Comparison of ENCODE assay signal across 8 cellular contexts in genomic region chr19:18274776-18275356, GRCh38. TPM values are rescaled to one million over a fixed set of nuclear protein-coding genes. Genes with fewer than 3 reads are reported as not detected.
A peak's percentile ranks its signal among the peaks of the same experiment; 100 is the strongest.
DNase-seq lines count a peak whose midpoint lies in the region; ATAC-seq and TF ChIP-seq lines count a peak whose summit lies in the region.

No MANE protein-coding gene starts in this region.

- H3K27ac ChIP-seq in psoas muscle, result peak overlapping the region; percentile 88

- H3K9me3 ChIP-seq in psoas muscle, result no peaks in the 10 kb centered on the region

- DNase-seq in AG08395 (ENCODE audit: low spot score) (peak; percentile 92), HUDEP-2 (lab: John Stamatoyannopoulos, UW; ENCODE audit: unreplicated experiment in 76 of 76) (peak in 69 of 76 experiments; percentile 19 to 89 (median 67)), Right ventricle myocardium inferior (ENCODE audit: missing footprints) (peak; percentile 92), psoas muscle (peak; percentile 90 to 95), NCI-H2081 treated with DMSO at 0.1 percent for 48 hours (lab: John Stamatoyannopoulos, UW) (no peak)

- H3K27me3 Mint-ChIP-seq in activated naive CD8-positive, alpha-beta T cell, result no peaks in the 10 kb centered on the region

- H3K9me3 Mint-ChIP-seq in activated naive CD8-positive, alpha-beta T cell (ENCODE audit: low read depth), result no peaks in the 10 kb centered on the region

- ATAC-seq in Right ventricle myocardium inferior (peak; percentile 85), psoas muscle (peak; percentile 86 to 91 (median 88)), GM19395 (IDR thresholded peaks at IDR 0.05; ENCODE audit: unreplicated experiment) (no peak), HG02642 (IDR thresholded peaks at IDR 0.05; ENCODE audit: poor library complexity, unreplicated experiment) (no peak)

- intact Hi-C loops in Right ventricle myocardium inferior (cut with DNase I) (loop anchor here (1.0 to 5.0 kb wide), 2 partner anchors 53 to 122 kb away; partner anchors contain the start of gene LRRC25), psoas muscle (cut with DNase I) (no loop called here)

- peak overlapping the region; percentile 68 for H3K27ac Mint-ChIP-seq in activated naive CD8-positive, alpha-beta T cell

- H3K27me3 ChIP-seq in psoas muscle (ENCODE audit: insufficient read depth in 3 of 3, low read length in 2 of 3), result no peaks in the 10 kb centered on the region

- H3K4me1 Mint-ChIP-seq in activated naive CD8-positive, alpha-beta T cell (ENCODE audit: low read depth), result peaks cover 35% of the 10 kb centered on the region

- peaks cover 53% of the 10 kb centered on the region for H3K4me1 ChIP-seq in psoas muscle

- WGBS in psoas muscle, 3 donors, result 4 to 14% (median 10%) methylated on average over 11 to 13 of the region's 13 CpGs

- peak overlapping the region; percentile 24 for H3K4me3 ChIP-seq in psoas muscle

- TF ChIP-seq CTCF in psoas muscle (IDR thresholded peaks at IDR 0.05), result no peak

- H3K4me3 Mint-ChIP-seq in activated naive CD8-positive, alpha-beta T cell, result peak overlapping the region; percentile 27

- peaks cover 9% of the 10 kb centered on the region for H3K36me3 Mint-ChIP-seq in activated naive CD8-positive, alpha-beta T cell

- H3K36me3 ChIP-seq in psoas muscle (ENCODE audit: insufficient read depth in 1 of 2, low read depth in 1 of 2), result peaks cover 0 to 12% of the 10 kb centered on the region in 2 donors

RNA-seq across cellular contexts. Expression of gene IQCN, which starts 0.6 kb away (rescaled TPM):
- total RNA-seq in Right ventricle myocardium inferior (0.43 TPM), psoas muscle (1 to 10 TPM in 1 of 4 donors, under 1 TPM in 3; 0.32 to 1.5 (median 0.43) TPM)
- under 1 TPM; 0.12 to 0.57 (median 0.17) TPM for polyA plus RNA-seq in psoas muscle

RNA-seq across cellular contexts. Expression of gene JUND, which starts 6.6 kb away (rescaled TPM):
- total RNA-seq in Right ventricle myocardium inferior, result 113 TPM
- 10 to 100 TPM; 68.0 to 77.1 (median 72.1) TPM for total RNA-seq in psoas muscle
- polyA plus RNA-seq in psoas muscle, result 10 to 100 TPM; 22.7 to 40.3 (median 38.9) TPM

RNA-seq across cellular contexts. Expression of gene LSM4, which starts 48.0 kb away (rescaled TPM):
- total RNA-seq in Right ventricle myocardium inferior (106 TPM), psoas muscle (100 to 1,000 TPM in 2 of 4 donors, 10 to 100 TPM in 2; 87.9 to 136 (median 112) TPM)
- 100 to 1,000 TPM; 118 to 215 (median 139) TPM for polyA plus RNA-seq in psoas muscle

RNA-seq across cellular contexts. Expression of gene PDE4C, which starts 48.6 kb away (rescaled TPM):
- total RNA-seq in Right ventricle myocardium inferior, result 1.1 TPM
- 1 to 10 TPM in 1 of 4 donors, under 1 TPM in 3; 0.27 to 2.5 (median 0.86) TPM for total RNA-seq in psoas muscle
- polyA plus RNA-seq in psoas muscle, result under 1 TPM; 0.43 to 0.86 (median 0.86) TPM

Comparison
In these comparisons a context has a peak if more than half of its experiments do, and no peak if none do; other contexts are left out.
1. ATAC-seq: peak in Right ventricle myocardium inferior (single experiment) and psoas muscle (4 of 4); none in GM19395 (single experiment) and HG02642 (single experiment).